8 cellular contexts compared by ENCODE assay signal in the genomic region with DNA sequence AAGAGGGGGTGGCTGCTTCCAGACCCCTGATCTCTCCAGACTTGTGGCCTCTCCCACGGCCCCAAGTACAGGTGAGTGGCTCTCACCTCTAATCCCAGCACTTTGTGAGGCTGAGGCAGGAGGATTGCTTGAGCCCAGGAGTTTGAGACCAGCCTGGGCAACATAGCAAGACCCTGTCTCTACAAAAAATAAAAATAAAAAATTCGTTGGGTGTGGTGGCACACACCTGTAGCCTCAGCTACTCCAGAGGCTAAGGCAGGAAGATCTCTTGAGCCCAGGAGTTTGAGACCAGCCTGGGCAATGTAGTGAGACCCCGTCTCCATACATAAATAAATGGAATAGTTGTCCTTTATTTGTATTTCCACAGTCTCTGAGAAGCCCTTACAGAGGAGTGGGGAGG. TPM values are rescaled to one million over a fixed set of nuclear protein-coding genes. Genes with fewer than 3 reads are reported as not detected.
"Had no signal": no experiment of that assay in that cellular context is flagged by ENCODE, and none has a peak within 500 bp of the region (broad histone marks: within the 10 kb centered on the region; RNA-seq: fewer than 3 reads in every experiment).

No MANE protein-coding gene starts in this region.

RNA-seq across cellular contexts. Expression of a gene that starts 6.2 kb away (rescaled TPM):
- total RNA-seq: gastrocnemius medialis, heart left ventricle, left cardiac atrium, posterior vena cava had no signal
- polyA plus RNA-seq: heart left ventricle, immature natural killer cell had no signal

RNA-seq across cellular contexts. Expression of a gene that starts 7.8 kb away (rescaled TPM):
- total RNA-seq: gastrocnemius medialis, heart left ventricle, left cardiac atrium, mesothelial cell of epicardium, posterior vena cava, SK-MEL-5 had no signal
- polyA plus RNA-seq: immature natural killer cell; naive thymus-derived CD4-positive, alpha-beta T cell had no signal
